In genomic region chr11:62025429-62026105, GRCh38 we compare ENCODE assay signal across 1 cellular context.
TF ChIP-seq lines count a peak whose summit lies in the region.

No MANE protein-coding gene starts in this region.

TF ChIP-seq in HepG2, 621 proteins besides CTCF, POLR2A, EP300 and RAD21 (continued from another document and continues in another):
- no peak for TF ChIP-seq ZSCAN9 (CRISPR knock-in tag; IDR thresholded peaks at IDR 0.05; ENCODE audit: borderline replicate concordance)
- TF ChIP-seq PPARG (CRISPR knock-in tag; conservative IDR thresholded peaks at IDR 0.05): peak; percentile 97
- no peak for TF ChIP-seq CCAR2 (optimal IDR thresholded peaks at IDR 0.05; ENCODE audit: low read depth, low read length)
- TF ChIP-seq ATF1 (CRISPR knock-in tag; IDR thresholded peaks at IDR 0.05): no peak; the same call in 1 of the 2 replicates
- no peak for TF ChIP-seq RBM39 (IDR thresholded peaks at IDR 0.05; ENCODE audit: low read depth, low read length, poor library complexity, severe bottlenecking)
- TF ChIP-seq NFKB2 (CRISPR knock-in tag; IDR thresholded peaks at IDR 0.05; ENCODE audit: borderline replicate concordance): no peak
- TF ChIP-seq, protein P1, sequence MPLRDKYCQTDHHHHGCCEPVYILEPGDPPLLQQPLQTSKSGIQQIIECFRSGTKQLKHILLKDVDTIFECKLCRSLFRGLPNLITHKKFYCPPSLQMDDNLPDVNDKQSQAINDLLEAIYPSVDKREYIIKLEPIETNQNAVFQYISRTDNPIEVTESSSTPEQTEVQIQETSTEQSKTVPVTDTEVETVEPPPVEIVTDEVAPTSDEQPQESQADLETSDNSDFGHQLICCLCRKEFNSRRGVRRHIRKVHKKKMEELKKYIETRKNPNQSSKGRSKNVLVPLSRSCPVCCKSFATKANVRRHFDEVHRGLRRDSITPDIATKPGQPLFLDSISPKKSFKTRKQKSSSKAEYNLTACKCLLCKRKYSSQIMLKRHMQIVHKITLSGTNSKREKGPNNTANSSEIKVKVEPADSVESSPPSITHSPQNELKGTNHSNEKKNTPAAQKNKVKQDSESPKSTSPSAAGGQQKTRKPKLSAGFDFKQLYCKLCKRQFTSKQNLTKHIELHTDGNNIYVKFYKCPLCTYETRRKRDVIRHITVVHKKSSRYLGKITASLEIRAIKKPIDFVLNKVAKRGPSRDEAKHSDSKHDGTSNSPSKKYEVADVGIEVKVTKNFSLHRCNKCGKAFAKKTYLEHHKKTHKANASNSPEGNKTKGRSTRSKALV (CRISPR knock-in tag; IDR thresholded peaks at IDR 0.05): no peak
- TF ChIP-seq CEBPG (CRISPR knock-in tag; IDR thresholded peaks at IDR 0.05): peak; percentile 87
- TF ChIP-seq, protein P2, sequence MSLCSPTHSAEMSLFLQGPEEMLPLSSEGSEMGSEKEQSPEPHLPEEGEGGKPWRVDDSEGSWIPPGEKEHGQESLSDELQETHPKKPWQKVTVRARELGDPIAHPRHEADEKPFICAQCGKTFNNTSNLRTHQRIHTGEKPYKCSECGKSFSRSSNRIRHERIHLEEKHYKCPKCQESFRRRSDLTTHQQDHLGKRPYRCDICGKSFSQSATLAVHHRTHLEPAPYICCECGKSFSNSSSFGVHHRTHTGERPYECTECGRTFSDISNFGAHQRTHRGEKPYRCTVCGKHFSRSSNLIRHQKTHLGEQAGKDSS (CRISPR knock-in tag; IDR thresholded peaks at IDR 0.05; ENCODE audit: borderline replicate concordance, low read depth): no peak
- peak; percentile 40; the same call in 1 of the 2 replicates for TF ChIP-seq ZNF816 (CRISPR knock-in tag; IDR thresholded peaks at IDR 0.05; ENCODE audit: borderline replicate concordance)
- TF ChIP-seq ZNF615 (CRISPR knock-in tag; IDR thresholded peaks at IDR 0.05; ENCODE audit: borderline replicate concordance): no peak
- TF ChIP-seq PAWR (CRISPR knock-in tag; IDR thresholded peaks at IDR 0.05; ENCODE audit: borderline replicate concordance): no peak
- no peak for TF ChIP-seq REL (CRISPR knock-in tag; conservative IDR thresholded peaks at IDR 0.05)
- TF ChIP-seq ELF1 (CRISPR knock-in tag; IDR thresholded peaks at IDR 0.05): peak; percentile 51; the same call in 1 of the 2 replicates
- TF ChIP-seq SATB2 (CRISPR knock-in tag; IDR thresholded peaks at IDR 0.05): no peak
- no peak for TF ChIP-seq ONECUT2 (CRISPR knock-in tag; IDR thresholded peaks at IDR 0.05)
- TF ChIP-seq ZFP37 (CRISPR knock-in tag; IDR thresholded peaks at IDR 0.05; ENCODE audit: borderline replicate concordance): no peak
- TF ChIP-seq ZNF737 (CRISPR knock-in tag; IDR thresholded peaks at IDR 0.05; ENCODE audit: borderline replicate concordance): no peak
- TF ChIP-seq CREB1 (IDR thresholded peaks at IDR 0.05): peak; percentile 57
- peak; percentile 80 for TF ChIP-seq CREB1 (CRISPR knock-in tag; IDR thresholded peaks at IDR 0.05)
- TF ChIP-seq, protein P3, sequence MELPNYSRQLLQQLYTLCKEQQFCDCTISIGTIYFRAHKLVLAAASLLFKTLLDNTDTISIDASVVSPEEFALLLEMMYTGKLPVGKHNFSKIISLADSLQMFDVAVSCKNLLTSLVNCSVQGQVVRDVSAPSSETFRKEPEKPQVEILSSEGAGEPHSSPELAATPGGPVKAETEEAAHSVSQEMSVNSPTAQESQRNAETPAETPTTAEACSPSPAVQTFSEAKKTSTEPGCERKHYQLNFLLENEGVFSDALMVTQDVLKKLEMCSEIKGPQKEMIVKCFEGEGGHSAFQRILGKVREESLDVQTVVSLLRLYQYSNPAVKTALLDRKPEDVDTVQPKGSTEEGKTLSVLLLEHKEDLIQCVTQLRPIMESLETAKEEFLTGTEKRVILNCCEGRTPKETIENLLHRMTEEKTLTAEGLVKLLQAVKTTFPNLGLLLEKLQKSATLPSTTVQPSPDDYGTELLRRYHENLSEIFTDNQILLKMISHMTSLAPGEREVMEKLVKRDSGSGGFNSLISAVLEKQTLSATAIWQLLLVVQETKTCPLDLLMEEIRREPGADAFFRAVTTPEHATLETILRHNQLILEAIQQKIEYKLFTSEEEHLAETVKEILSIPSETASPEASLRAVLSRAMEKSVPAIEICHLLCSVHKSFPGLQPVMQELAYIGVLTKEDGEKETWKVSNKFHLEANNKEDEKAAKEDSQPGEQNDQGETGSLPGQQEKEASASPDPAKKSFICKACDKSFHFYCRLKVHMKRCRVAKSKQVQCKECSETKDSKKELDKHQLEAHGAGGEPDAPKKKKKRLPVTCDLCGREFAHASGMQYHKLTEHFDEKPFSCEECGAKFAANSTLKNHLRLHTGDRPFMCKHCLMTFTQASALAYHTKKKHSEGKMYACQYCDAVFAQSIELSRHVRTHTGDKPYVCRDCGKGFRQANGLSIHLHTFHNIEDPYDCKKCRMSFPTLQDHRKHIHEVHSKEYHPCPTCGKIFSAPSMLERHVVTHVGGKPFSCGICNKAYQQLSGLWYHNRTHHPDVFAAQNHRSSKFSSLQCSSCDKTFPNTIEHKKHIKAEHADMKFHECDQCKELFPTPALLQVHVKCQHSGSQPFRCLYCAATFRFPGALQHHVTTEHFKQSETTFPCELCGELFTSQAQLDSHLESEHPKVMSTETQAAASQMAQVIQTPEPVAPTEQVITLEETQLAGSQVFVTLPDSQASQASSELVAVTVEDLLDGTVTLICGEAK (IDR thresholded peaks at IDR 0.05): no peak
- TF ChIP-seq, protein P3 (CRISPR knock-in tag; IDR thresholded peaks at IDR 0.05): no peak; the same call in 1 of the 2 replicates
- TF ChIP-seq ZBTB26 (CRISPR knock-in tag; IDR thresholded peaks at IDR 0.05; ENCODE audit: borderline replicate concordance): 0 out of 2 replicates have a peak, but pooled peaks have one; percentile 38
- TF ChIP-seq, protein P4, sequence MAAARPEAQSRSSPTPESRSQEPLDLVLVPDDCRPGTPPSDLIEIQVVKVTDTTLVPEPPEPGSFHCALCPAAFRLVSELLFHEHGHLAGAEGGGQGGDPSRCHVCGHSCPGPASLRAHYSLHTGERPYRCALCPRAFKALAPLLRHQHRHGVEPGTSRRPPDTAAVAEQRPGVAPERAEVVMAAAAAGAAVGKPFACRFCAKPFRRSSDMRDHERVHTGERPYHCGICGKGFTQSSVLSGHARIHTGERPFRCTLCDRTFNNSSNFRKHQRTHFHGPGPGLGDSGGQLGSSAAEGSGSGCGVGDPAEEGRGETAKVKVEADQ (CRISPR knock-in tag; IDR thresholded peaks at IDR 0.05; ENCODE audit: borderline replicate concordance): no peak
- peak; percentile 74; the same call in 1 of the 2 replicates for TF ChIP-seq HMG20A (CRISPR knock-in tag; IDR thresholded peaks at IDR 0.05; ENCODE audit: borderline replicate concordance)
- no peak for TF ChIP-seq RELA (CRISPR knock-in tag; IDR thresholded peaks at IDR 0.05)
- no peak for TF ChIP-seq ZNF235 (CRISPR knock-in tag; IDR thresholded peaks at IDR 0.05; ENCODE audit: borderline replicate concordance)
- TF ChIP-seq ETS1 (CRISPR knock-in tag; IDR thresholded peaks at IDR 0.05): no peak
- no peak; the same call in 1 of the 2 replicates for TF ChIP-seq BRCA1 (CRISPR knock-in tag; IDR thresholded peaks at IDR 0.05)
- peak; percentile 52; the same call in 1 of the 2 replicates for TF ChIP-seq NFIC (IDR thresholded peaks at IDR 0.05; ENCODE audit: low read length)
- TF ChIP-seq ZNF160 (CRISPR knock-in tag; IDR thresholded peaks at IDR 0.05): no peak
- peak; percentile 22 for TF ChIP-seq TEAD3 (CRISPR knock-in tag; optimal IDR thresholded peaks at IDR 0.05; ENCODE audit: borderline replicate concordance)
- TF ChIP-seq ISX (CRISPR knock-in tag; conservative IDR thresholded peaks at IDR 0.05): no peak
- TF ChIP-seq GTF2F1 (IDR thresholded peaks at IDR 0.05; ENCODE audit: low read length): no peak
- TF ChIP-seq, protein P5, sequence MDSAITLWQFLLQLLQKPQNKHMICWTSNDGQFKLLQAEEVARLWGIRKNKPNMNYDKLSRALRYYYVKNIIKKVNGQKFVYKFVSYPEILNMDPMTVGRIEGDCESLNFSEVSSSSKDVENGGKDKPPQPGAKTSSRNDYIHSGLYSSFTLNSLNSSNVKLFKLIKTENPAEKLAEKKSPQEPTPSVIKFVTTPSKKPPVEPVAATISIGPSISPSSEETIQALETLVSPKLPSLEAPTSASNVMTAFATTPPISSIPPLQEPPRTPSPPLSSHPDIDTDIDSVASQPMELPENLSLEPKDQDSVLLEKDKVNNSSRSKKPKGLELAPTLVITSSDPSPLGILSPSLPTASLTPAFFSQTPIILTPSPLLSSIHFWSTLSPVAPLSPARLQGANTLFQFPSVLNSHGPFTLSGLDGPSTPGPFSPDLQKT (CRISPR knock-in tag; IDR thresholded peaks at IDR 0.05; ENCODE audit: borderline replicate concordance): no peak
- TF ChIP-seq SIN3B (IDR thresholded peaks at IDR 0.05; ENCODE audit: low read length): no peak
- TF ChIP-seq ZNF354B (CRISPR knock-in tag; IDR thresholded peaks at IDR 0.05): no peak
- TF ChIP-seq, protein P6, sequence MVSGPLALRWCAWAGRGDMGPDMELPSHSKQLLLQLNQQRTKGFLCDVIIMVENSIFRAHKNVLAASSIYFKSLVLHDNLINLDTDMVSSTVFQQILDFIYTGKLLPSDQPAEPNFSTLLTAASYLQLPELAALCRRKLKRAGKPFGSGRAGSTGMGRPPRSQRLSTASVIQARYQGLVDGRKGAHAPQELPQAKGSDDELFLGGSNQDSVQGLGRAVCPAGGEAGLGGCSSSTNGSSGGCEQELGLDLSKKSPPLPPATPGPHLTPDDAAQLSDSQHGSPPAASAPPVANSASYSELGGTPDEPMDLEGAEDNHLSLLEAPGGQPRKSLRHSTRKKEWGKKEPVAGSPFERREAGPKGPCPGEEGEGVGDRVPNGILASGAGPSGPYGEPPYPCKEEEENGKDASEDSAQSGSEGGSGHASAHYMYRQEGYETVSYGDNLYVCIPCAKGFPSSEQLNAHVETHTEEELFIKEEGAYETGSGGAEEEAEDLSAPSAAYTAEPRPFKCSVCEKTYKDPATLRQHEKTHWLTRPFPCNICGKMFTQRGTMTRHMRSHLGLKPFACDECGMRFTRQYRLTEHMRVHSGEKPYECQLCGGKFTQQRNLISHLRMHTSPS (CRISPR knock-in tag; IDR thresholded peaks at IDR 0.05; ENCODE audit: low read depth): no peak
- TF ChIP-seq NBN (conservative IDR thresholded peaks at IDR 0.05): no peak
- TF ChIP-seq DR1 (CRISPR knock-in tag; IDR thresholded peaks at IDR 0.05): no peak
- TF ChIP-seq E2F1 (CRISPR knock-in tag; IDR thresholded peaks at IDR 0.05): no peak
- no peak for TF ChIP-seq ZNF17 (CRISPR knock-in tag; IDR thresholded peaks at IDR 0.05)
- TF ChIP-seq NAIF1 (CRISPR knock-in tag; IDR thresholded peaks at IDR 0.05; ENCODE audit: borderline replicate concordance): no peak
- TF ChIP-seq ZIK1 (CRISPR knock-in tag; IDR thresholded peaks at IDR 0.05; ENCODE audit: borderline replicate concordance, low read depth): no peak
- TF ChIP-seq ZNF33B (CRISPR knock-in tag; IDR thresholded peaks at IDR 0.05): no peak
- TF ChIP-seq NKX3-1 (CRISPR knock-in tag; IDR thresholded peaks at IDR 0.05): no peak
